ENCODE assay signal across 8 cellular contexts in the genomic region with DNA sequence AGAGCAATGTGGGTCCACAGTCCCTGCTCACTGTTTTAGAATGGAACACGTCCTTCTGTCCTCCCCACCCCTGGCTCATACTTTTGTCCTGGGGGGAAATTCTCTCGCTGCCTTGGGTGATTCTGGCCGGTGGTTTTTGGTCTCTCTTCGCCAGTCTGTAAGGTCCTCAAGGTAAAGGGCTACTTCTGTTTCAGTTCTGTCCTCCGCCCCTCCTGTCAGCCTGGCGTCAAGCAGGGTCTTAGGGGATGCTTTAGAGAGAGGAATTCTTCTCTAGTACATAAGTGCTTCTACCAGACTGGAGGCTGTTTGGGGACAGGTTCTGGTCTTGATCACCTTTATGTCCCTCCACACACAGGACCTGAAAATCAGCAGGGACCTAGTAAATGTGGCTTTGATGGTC.
DNase-seq lines count a peak whose midpoint lies in the region; ATAC-seq and TF ChIP-seq lines count a peak whose summit lies in the region.

No MANE protein-coding gene starts in this region.

- CTCF ChIA-PET in AG04449 (lab: Yijun Ruan, JAX) = interaction anchor here (0.6 to 1.2 kb wide), 9 partner anchors 7 to 377 kb away, joined by 3 to 4 read pairs (median 3); no protein-coding TSS in a partner anchor

- H3K4me3 Mint-ChIP-seq in memory B cell = peak overlapping the region; percentile 96

- peaks cover 2% of the 10 kb centered on the region for H3K9me3 Mint-ChIP-seq in memory B cell

- POLR2A ChIA-PET in AG04449 (lab: Yijun Ruan, JAX) = interaction anchor here (0.6 to 1.0 kb wide), 4 partner anchors 18 to 69 kb away, joined by 3 to 4 read pairs (median 3); a partner anchor contains a TSS

- peak overlapping the region; percentile 91 for H3K27ac Mint-ChIP-seq in memory B cell

- peaks cover 23% of the 10 kb centered on the region for H3K36me3 Mint-ChIP-seq in memory B cell

- H3K4me3 ChIP-seq in AG04449 (ENCODE audit: low read depth, low read length) (peak overlapping the region; percentile 94), astrocyte of the spinal cord (ENCODE audit: low read depth, low read length) (peak overlapping the region; percentile 72)

- ATAC-seq in HG02610 (IDR thresholded peaks at IDR 0.05; ENCODE audit: unreplicated experiment) (peak; percentile 18), memory B cell (ENCODE audit: low read depth) (no peak)

- TF ChIP-seq CTCF in AG04449 (IDR thresholded peaks at IDR 0.05; ENCODE audit: insufficient read depth, low read length, missing control alignments) (no peak), astrocyte of the spinal cord (IDR thresholded peaks at IDR 0.05; ENCODE audit: low read depth, low read length) (no peak)

- no peak for DNase-seq in AG04449 (ENCODE audit: low read depth, low spot score)
- no peak for DNase-seq in astrocyte of the spinal cord (ENCODE audit: low read depth, low spot score)
- no peak for DNase-seq in memory B cell (ENCODE audit: low spot score in 2 of 2)
- no peak for DNase-seq in NCI-H524 treated with DMSO at 0.1 percent for 48 hours (lab: John Stamatoyannopoulos, UW)
- DNase-seq in DMS153 treated with DMSO at 0.1 percent for 48 hours (lab: John Stamatoyannopoulos, UW; ENCODE audit: unreplicated experiment) = no peak
- DNase-seq in COLO829 (ENCODE audit: low spot score) = no peak
- DNase-seq in NCI-H526 treated with DMSO at 0.1 percent for 48 hours (lab: John Stamatoyannopoulos, UW) = no peak

- no peaks in the 10 kb centered on the region for H3K27me3 Mint-ChIP-seq in memory B cell

- H3K4me1 Mint-ChIP-seq in memory B cell = peaks cover 35% of the 10 kb centered on the region

- in situ Hi-C loops in astrocyte of the spinal cord (cut with HindIII; ENCODE audit: low sequenced_read_pairs) = no loop called here
